Comparison of ENCODE assay signal across 10 cellular contexts in genomic region chr21:25405991-25406390, GRCh38.
"Had no signal": no experiment of that assay in that cellular context is flagged by ENCODE, and none has a peak within 500 bp of the region (broad histone marks: within the 10 kb centered on the region; RNA-seq: fewer than 3 reads in every experiment).

No MANE protein-coding gene starts in this region.

- DNase-seq: activated CD4-positive, alpha-beta T cell treated with anti-CD3 and anti-CD28 coated beads, Interleukin-2, amount 10 ng/mL, durations not matched to agents 24 days and 14 days; activated naive CD4-positive, alpha-beta T cell; dorsolateral prefrontal cortex; hippocampal formation; kidney glomerular epithelial cell; stimulated activated CD4-positive, alpha-beta T cell treated with anti-CD3 and anti-CD28 coated beads, Interleukin-4, amount 100 ng/mL, for 4 hours; tibial artery had no signal

- H3K27me3 Mint-ChIP-seq: activated CD4-positive, alpha-beta T cell treated with anti-CD3 and anti-CD28 coated beads, Interleukin-2, amount 10 ng/mL, durations not matched to agents 24 days and 14 days had no signal

- ATAC-seq: WTC11 had no signal

- H3K4me1 Mint-ChIP-seq: WTC11 had no signal

- FAIRE-seq: bronchial epithelial cell had no signal

- H3K9me3 Mint-ChIP-seq: activated T-helper 1 cell treated with anti-CD3 and anti-CD28 coated beads, Interleukin-12 subunit alpha, Interleukin-12 subunit beta, Interleukin-2, Interleukin-4 antibody, amounts not matched to agents 30 ng/mL and 10 ng/mL and 1 ng/mL, durations not matched to agents 14 hours and 24 hours and 36 hours had no signal

- H3K27ac Mint-ChIP-seq: activated CD4-positive, alpha-beta T cell treated with anti-CD3 and anti-CD28 coated beads, Interleukin-2, amount 10 ng/mL, durations not matched to agents 24 days and 14 days; activated T-helper 1 cell treated with anti-CD3 and anti-CD28 coated beads, Interleukin-12 subunit alpha, Interleukin-12 subunit beta, Interleukin-2, Interleukin-4 antibody, amounts not matched to agents 30 ng/mL and 10 ng/mL and 1 ng/mL, durations not matched to agents 14 hours and 24 hours and 36 hours; WTC11 had no signal

- H3K4me3 Mint-ChIP-seq: activated CD4-positive, alpha-beta T cell treated with anti-CD3 and anti-CD28 coated beads, Interleukin-2, amount 10 ng/mL, durations not matched to agents 24 days and 14 days; activated T-helper 1 cell treated with anti-CD3 and anti-CD28 coated beads, Interleukin-12 subunit alpha, Interleukin-12 subunit beta, Interleukin-2, Interleukin-4 antibody, amounts not matched to agents 30 ng/mL and 10 ng/mL and 1 ng/mL, durations not matched to agents 14 hours and 24 hours and 36 hours; WTC11 had no signal
